In genomic region chr5:140403613-140404012, GRCh38 we compare ENCODE assay signal across 1 cellular context.
TF ChIP-seq lines count a peak whose summit lies in the region.

No MANE protein-coding gene starts in this region.

TF ChIP-seq in WTC11, 78 proteins besides CTCF, POLR2A, EP300 and RAD21 (continued from another document):
- no peak for TF ChIP-seq ZNF425 (CRISPR knock-in tag; conservative IDR thresholded peaks at IDR 0.05)
